Comparison of ENCODE assay signal across 8 cellular contexts in the genomic region with DNA sequence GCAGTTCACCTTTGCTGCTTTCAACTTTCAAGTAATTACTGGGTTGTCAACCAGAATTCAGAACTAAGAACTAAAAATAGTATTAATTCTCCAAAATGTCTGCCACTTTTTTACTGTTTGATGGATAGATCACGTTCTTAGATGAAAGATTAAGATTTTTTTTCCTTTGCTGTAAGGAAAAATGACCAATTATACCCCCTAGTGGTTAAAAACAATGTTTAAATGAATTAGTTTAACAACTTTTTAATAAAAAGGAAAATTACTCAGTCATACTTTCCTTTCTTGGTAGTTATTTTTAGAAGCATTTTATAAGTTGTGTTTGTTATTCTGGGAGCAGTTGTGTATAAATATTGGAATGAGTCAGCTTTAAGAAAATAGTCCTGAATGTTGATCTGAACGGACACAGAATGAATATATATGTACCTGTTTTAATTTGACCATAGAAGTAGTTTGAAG. TPM values are rescaled to one million over a fixed set of nuclear protein-coding genes. Genes with fewer than 3 reads are reported as not detected.
DNase-seq lines count a peak whose midpoint lies in the region; ATAC-seq and TF ChIP-seq lines count a peak whose summit lies in the region.

No MANE protein-coding gene starts in this region.

- H3K9me3 ChIP-seq in BLaER1 (peaks cover 34% of the 10 kb centered on the region), IMR-90 (ENCODE audit: control insufficient read depth, insufficient read depth, low read length) (peaks cover 6% of the 10 kb centered on the region; the same call in 1 of the 2 replicates), ascending aorta (no peaks in the 10 kb centered on the region), mucosa of stomach (ENCODE audit: control insufficient read depth, low read length) (peaks cover 4% of the 10 kb centered on the region)

- no peak for ATAC-seq in IMR-90 (ENCODE audit: low read depth)
- ATAC-seq in GM21825 (IDR thresholded peaks at IDR 0.05; ENCODE audit: unreplicated experiment) = no peak
- ATAC-seq in GM19452 (IDR thresholded peaks at IDR 0.05; ENCODE audit: unreplicated experiment) = no peak

- no TSS peak for BruUV-seq in IMR-90 (replicated peaks; lab: Mats Ljungman, UMichigan)

- H3K18ac ChIP-seq in IMR-90 (ENCODE audit: low read depth, low read length) = no peak overlapping the region

- no peak overlapping the region for H4K5ac ChIP-seq in IMR-90 (ENCODE audit: low read depth, low read length)

- H3K23ac ChIP-seq in IMR-90 (ENCODE audit: low read depth, low read length) = no peak overlapping the region

- TF ChIP-seq CTCF in IMR-90 (conservative IDR thresholded peaks at IDR 0.05; ENCODE audit: low read depth, low read length) (peak; percentile 46), ascending aorta (IDR thresholded peaks at IDR 0.05) (peak in 2 of 3 experiments; percentile 23 to 28)

- H3K9me1 ChIP-seq in IMR-90 (ENCODE audit: insufficient read depth, low read length) = peaks cover 3% of the 10 kb centered on the region; the same call in 1 of the 2 replicates

- peaks cover 54% of the 10 kb centered on the region for H3K4me1 ChIP-seq in BLaER1
- peaks cover 2% of the 10 kb centered on the region for H3K4me1 ChIP-seq in IMR-90 (ENCODE audit: control insufficient read depth, insufficient read depth, low read length)
- H3K4me1 ChIP-seq in ascending aorta = peaks cover 19 to 23% of the 10 kb centered on the region in 2 donors
- peaks cover 12% of the 10 kb centered on the region for H3K4me1 ChIP-seq in mucosa of stomach (ENCODE audit: control insufficient read depth, insufficient read depth, low read length)

- no peak overlapping the region for H3K14ac ChIP-seq in IMR-90 (replicated peaks; ENCODE audit: low read depth, low read length)

- H3K27me3 ChIP-seq in BLaER1 = no peaks in the 10 kb centered on the region
- no peaks in the 10 kb centered on the region for H3K27me3 ChIP-seq in IMR-90 (ENCODE audit: control insufficient read depth, insufficient read depth, low read length)
- no peaks in the 10 kb centered on the region for H3K27me3 ChIP-seq in ascending aorta
- H3K27me3 ChIP-seq in mucosa of stomach (ENCODE audit: control insufficient read depth, insufficient read depth, low read length) = no peaks in the 10 kb centered on the region

- DNase-seq in IMR-90 (peak; percentile 63), ascending aorta (ENCODE audit: low spot score in 2 of 2) (no peak), GM19238 (ENCODE audit: insufficient read length, low spot score) (no peak), NCI-H2196 (lab: John Stamatoyannopoulos, UW; ENCODE audit: unreplicated experiment) (no peak)

- CTCF ChIA-PET in IMR-90 (lab: Yijun Ruan, JAX) = interaction anchor here (0.6 kb wide), 2 partner anchors 65 to 66 kb away, joined by 3 read pairs; no protein-coding TSS in a partner anchor

- TF ChIP-seq POLR2A in IMR-90 (IDR thresholded peaks at IDR 0.05; ENCODE audit: low read depth, low read length) = no peak

- POLR2A ChIA-PET in IMR-90 (lab: Charles Lee; ENCODE audit: unreplicated experiment) = no interaction called here

- intact Hi-C loops in IMR-90 (cut with micrococcal nuclease) = loop anchor here (1.0 kb wide), 1 partner anchor 64 kb away; no protein-coding TSS in a partner anchor
- intact Hi-C loops in ascending aorta (cut with DNase I) = loop anchor here (1.0 kb wide), 1 partner anchor 64 kb away; no protein-coding TSS in a partner anchor

- TF ChIP-seq RAD21 in IMR-90 (IDR thresholded peaks at IDR 0.05; ENCODE audit: low read length) = 0 out of 2 replicates have a peak, but pooled peaks have one; percentile 11

- H2BK120ac ChIP-seq in IMR-90 (ENCODE audit: low read depth, low read length) = no peak overlapping the region

- in situ Hi-C loops in IMR-90 (cut with MboI; ENCODE audit: low sequenced_read_pairs) = no loop called here

- dilution Hi-C loops in IMR-90 (cut with HindIII; ENCODE audit: low sequenced_read_pairs, unreplicated experiment) = no loop called here

- H3K27ac ChIP-seq in BLaER1 (no peak overlapping the region), IMR-90 (ENCODE audit: insufficient read depth, low read length) (no peak overlapping the region), ascending aorta (no peak overlapping the region)

- H3K36me3 ChIP-seq in BLaER1 (peaks cover 38% of the 10 kb centered on the region), IMR-90 (ENCODE audit: control insufficient read depth, insufficient read depth, low read length) (peaks cover 5% of the 10 kb centered on the region; the same call in 1 of the 2 replicates), ascending aorta (peaks cover 6 to 14% of the 10 kb centered on the region in 2 donors), mucosa of stomach (ENCODE audit: control insufficient read depth, insufficient read depth, low read length) (peaks cover 9% of the 10 kb centered on the region)

- peaks cover 14 to 67% of the 10 kb centered on the region in 2 experiments for H3K79me1 ChIP-seq in IMR-90 (ENCODE audit: low read depth in 1 of 2, low read length in 2 of 2)

- peak overlapping the region; percentile 70 for H3K4me2 ChIP-seq in BLaER1
- H3K4me2 ChIP-seq in IMR-90 (ENCODE audit: low read depth, low read length) = peak overlapping the region; percentile 52; the same call in 1 of the 2 replicates

- no peak overlapping the region for H3K4ac ChIP-seq in IMR-90 (ENCODE audit: low read depth, low read length)

- H3K9ac ChIP-seq in BLaER1 (no peak overlapping the region), IMR-90 (ENCODE audit: low read depth, low read length) (no peak overlapping the region), mucosa of stomach (ENCODE audit: low read length) (peak overlapping the region; percentile 23)

- no peak overlapping the region for H2AFZ ChIP-seq in IMR-90 (replicated peaks; ENCODE audit: low read length, poor library complexity)

- H4K20me1 ChIP-seq in BLaER1 (peaks cover 76% of the 10 kb centered on the region), IMR-90 (ENCODE audit: insufficient read depth, low read length) (peaks cover 37% of the 10 kb centered on the region)

- no peak overlapping the region for H2BK20ac ChIP-seq in IMR-90 (ENCODE audit: low read depth, low read length)

- no peak overlapping the region for H4K91ac ChIP-seq in IMR-90 (ENCODE audit: insufficient read depth, low read depth, low read length)

- H3K4me3 ChIP-seq in BLaER1 (no peak overlapping the region), IMR-90 (ENCODE audit: insufficient read depth, low read depth, low read length) (no peak overlapping the region), ascending aorta (peak overlapping the region in 1 of 2 donors; percentile 30), mucosa of stomach (ENCODE audit: low read length) (no peak overlapping the region)

- no peak overlapping the region for H3K56ac ChIP-seq in IMR-90 (ENCODE audit: extremely low read depth, insufficient read depth, low read length)

- H2AK9ac ChIP-seq in IMR-90 (replicated peaks; ENCODE audit: low read depth, low read length, poor library complexity) = no peak overlapping the region

- no peak overlapping the region for H2BK15ac ChIP-seq in IMR-90 (ENCODE audit: low read depth, low read length)

- H2BK5ac ChIP-seq in IMR-90 (ENCODE audit: low read depth, low read length, poor library complexity, severe bottlenecking) = no peak overlapping the region

- no CpG with 5 or more reads among the region's 2 CpGs for WGBS in IMR-90 (ENCODE audit: extremely low coverage in 2 of 2, insufficient read length in 1 of 2), 2 experiments

- H4K8ac ChIP-seq in IMR-90 (ENCODE audit: low read depth in 2 of 2, low read length in 2 of 2) = no peak overlapping the region

- H2AK5ac ChIP-seq in IMR-90 (ENCODE audit: low read depth, low read length) = no peak overlapping the region

TF ChIP-seq in IMR-90, 13 proteins besides CTCF, POLR2A, EP300 and RAD21:
- TF ChIP-seq RFX5 (IDR thresholded peaks at IDR 0.05; ENCODE audit: low read depth, low read length) (no peak), CEBPB (IDR thresholded peaks at IDR 0.05; ENCODE audit: low read depth, low read length) (no peak), BHLHE40 (IDR thresholded peaks at IDR 0.05; ENCODE audit: low read depth, low read length) (peak; percentile 60; the same call in 1 of the 2 replicates), SMC3 (IDR thresholded peaks at IDR 0.05; ENCODE audit: low read depth, low read length) (peak; percentile 42; the same call in 1 of the 2 replicates), MAFK (IDR thresholded peaks at IDR 0.05; ENCODE audit: low read depth, low read length) (no peak), FOS (IDR thresholded peaks at IDR 0.05; ENCODE audit: low read depth, low read length) (peak; percentile 46; the same call in 1 of the 2 replicates), MAZ (IDR thresholded peaks at IDR 0.05; ENCODE audit: borderline replicate concordance, low read depth, low read length) (no peak), NFE2L2 (IDR thresholded peaks at IDR 0.05; ENCODE audit: low read depth, low read length) (no peak)
- TF ChIP-seq, protein P1, sequence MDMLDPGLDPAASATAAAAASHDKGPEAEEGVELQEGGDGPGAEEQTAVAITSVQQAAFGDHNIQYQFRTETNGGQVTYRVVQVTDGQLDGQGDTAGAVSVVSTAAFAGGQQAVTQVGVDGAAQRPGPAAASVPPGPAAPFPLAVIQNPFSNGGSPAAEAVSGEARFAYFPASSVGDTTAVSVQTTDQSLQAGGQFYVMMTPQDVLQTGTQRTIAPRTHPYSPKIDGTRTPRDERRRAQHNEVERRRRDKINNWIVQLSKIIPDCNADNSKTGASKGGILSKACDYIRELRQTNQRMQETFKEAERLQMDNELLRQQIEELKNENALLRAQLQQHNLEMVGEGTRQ (IDR thresholded peaks at IDR 0.05; ENCODE audit: low read depth, low read length) = no peak

RNA-seq across cellular contexts. Expression of a gene that starts 4.6 kb away (rescaled TPM):
- total RNA-seq in IMR-90 (2012; rRNA removed) = 85.5 and 137 TPM in 2 replicates
- 36.0 and 46.1 TPM in 2 replicates for polyA plus RNA-seq in IMR-90 (2012; rRNA removed)
- polyA plus RNA-seq in IMR-90 (2012; cell fraction: cytosol; rRNA removed) = 10.6 and 11.0 TPM in 2 replicates
- polyA plus RNA-seq in IMR-90 (2012; cell fraction: nucleus; rRNA removed; ENCODE audit: low replicate concordance) = 4.7 and 25.7 TPM in 2 replicates
- total RNA-seq in ascending aorta = 56.8 TPM
